8 cellular contexts compared by ENCODE assay signal in the genomic region with DNA sequence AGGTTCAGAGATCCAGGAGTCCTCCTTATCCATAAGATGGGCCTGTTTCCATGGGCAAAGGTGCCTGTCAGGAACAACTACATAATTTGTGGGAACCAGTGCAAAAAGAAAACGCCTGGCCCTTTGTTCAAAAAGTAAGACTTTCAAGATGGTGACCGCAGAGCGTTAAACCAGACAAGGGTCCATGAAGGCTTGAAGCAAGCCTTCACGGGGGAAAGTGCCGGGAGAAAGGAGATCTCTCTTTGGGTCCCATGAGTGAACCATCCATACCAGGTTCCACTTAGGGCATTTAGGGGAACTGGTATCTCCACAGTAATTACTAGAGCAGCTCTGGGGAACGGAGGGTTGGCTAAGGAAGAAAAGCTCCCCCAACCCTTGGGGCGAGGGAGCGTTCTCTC. TPM values are rescaled to one million over a fixed set of nuclear protein-coding genes. Genes with fewer than 3 reads are reported as not detected.
DNase-seq lines count a peak whose midpoint lies in the region; ATAC-seq and TF ChIP-seq lines count a peak whose summit lies in the region.

No MANE protein-coding gene starts in this region.

- H3K4me1 ChIP-seq in heart left ventricle (peaks cover 0 to 73% (median 29%) of the 10 kb centered on the region in 12 donors), body of pancreas (peaks cover 63% of the 10 kb centered on the region), mucosa of rectum (ENCODE audit: control insufficient read depth in 2 of 2, insufficient read depth in 2 of 2, low read length in 2 of 2) (peaks cover 8 to 13% of the 10 kb centered on the region in 2 donors), upper lobe of right lung (peaks cover 57% of the 10 kb centered on the region)

- H3K9ac ChIP-seq in mucosa of rectum (ENCODE audit: low read depth in 1 of 2, low read length in 2 of 2): no peak overlapping the region

- peak in 1 of 5 donors; percentile 6 for DNase-seq in heart left ventricle
- no peak for DNase-seq in cardiac septum (ENCODE audit: low spot score)
- DNase-seq in body of pancreas: no peak
- peak; percentile 21 for DNase-seq in upper lobe of right lung
- no peak for DNase-seq in left lobe of liver (ENCODE audit: low spot score)
- no peak for DNase-seq in NCI-H774 (lab: John Stamatoyannopoulos, UW)

- WGBS in heart left ventricle, 4 donors: 77 to 85% (median 83%) methylated on average over 8 of the region's 8 CpGs
- WGBS in body of pancreas, 2 donors: 79 to 83% methylated on average over 8 of the region's 8 CpGs

- no peak for ATAC-seq in heart left ventricle
- ATAC-seq in body of pancreas: no peak
- no peak for ATAC-seq in upper lobe of right lung
- no peak for ATAC-seq in activated CD4-positive, CD25-positive, alpha-beta regulatory T cell treated with anti-CD3 and anti-CD28 coated beads, Interleukin-2, amount 50 U/mL, for 24 hours
- ATAC-seq in left lobe of liver: no peak

- peaks cover 0 to 32% (median 0%) of the 10 kb centered on the region in 9 donors for H3K27me3 ChIP-seq in heart left ventricle
- no peaks in the 10 kb centered on the region for H3K27me3 ChIP-seq in body of pancreas
- peaks cover 15 to 20% of the 10 kb centered on the region in 2 donors for H3K27me3 ChIP-seq in mucosa of rectum (ENCODE audit: control insufficient read depth in 2 of 2, insufficient read depth in 2 of 2, low read length in 2 of 2)
- no peaks in the 10 kb centered on the region for H3K27me3 ChIP-seq in upper lobe of right lung

- intact Hi-C loops in heart left ventricle (cut with DNase I): loop anchor here in 2 of 10 donors (5.0 kb wide), 1 partner anchor 36 kb away; no protein-coding TSS in a partner anchor
- intact Hi-C loops in cardiac septum (cut with DNase I): loop anchor here (10.0 kb wide), 1 partner anchor 548 kb away; a partner anchor contains a TSS
- intact Hi-C loops in body of pancreas (cut with DNase I): no loop called here
- intact Hi-C loops in upper lobe of right lung (cut with DNase I): no loop called here

- H3K27ac ChIP-seq in heart left ventricle: no peak overlapping the region
- peak overlapping the region in 3 of 4 donors; percentile 72 to 81 (median 75) for H3K27ac ChIP-seq in body of pancreas
- no peak overlapping the region for H3K27ac ChIP-seq in mucosa of rectum (ENCODE audit: low read depth in 2 of 2, low read length in 2 of 2)
- H3K27ac ChIP-seq in upper lobe of right lung: no peak overlapping the region

- H3K36me3 ChIP-seq in heart left ventricle (no peaks in the 10 kb centered on the region), body of pancreas (replicated peaks in 1 of 2; ENCODE audit: insufficient read depth in 1 of 2, low read depth in 2 of 2) (no peaks in the 10 kb centered on the region), mucosa of rectum (ENCODE audit: control insufficient read depth in 2 of 2, insufficient read depth in 2 of 2, low read length in 2 of 2) (no peaks in the 10 kb centered on the region), upper lobe of right lung (no peaks in the 10 kb centered on the region)

- peak overlapping the region in 8 of 12 donors; percentile 59 to 81 (median 70) for H3K4me3 ChIP-seq in heart left ventricle
- H3K4me3 ChIP-seq in body of pancreas: peak overlapping the region in 1 of 2 donors; percentile 59
- H3K4me3 ChIP-seq in mucosa of rectum (ENCODE audit: low read length in 2 of 2): peak overlapping the region; percentile 66 to 70
- peak overlapping the region; percentile 63 for H3K4me3 ChIP-seq in upper lobe of right lung

- TF ChIP-seq POLR2A in heart left ventricle (IDR thresholded peaks at IDR 0.05) (no peak), body of pancreas (IDR thresholded peaks at IDR 0.05) (no peak)

- TF ChIP-seq CTCF in heart left ventricle (IDR thresholded peaks at IDR 0.05): no peak
- TF ChIP-seq CTCF in body of pancreas (IDR thresholded peaks at IDR 0.05): no peak
- no peak for TF ChIP-seq CTCF in upper lobe of right lung (IDR thresholded peaks at IDR 0.05)

- H3K9me3 ChIP-seq in heart left ventricle: no peaks in the 10 kb centered on the region
- no peaks in the 10 kb centered on the region for H3K9me3 ChIP-seq in body of pancreas
- no peaks in the 10 kb centered on the region for H3K9me3 ChIP-seq in mucosa of rectum (ENCODE audit: control insufficient read depth in 2 of 2, low read length in 2 of 2)
- H3K9me3 ChIP-seq in upper lobe of right lung: no peaks in the 10 kb centered on the region

RNA-seq across cellular contexts. Expression of a gene that starts 0.9 kb away (rescaled TPM):
- 10 to 100 TPM in 2 of 9 donors, 1 to 10 TPM in 7; 3.2 to 27.4 (median 5.8) TPM for total RNA-seq in heart left ventricle
- polyA plus RNA-seq in heart left ventricle: 1 to 10 TPM; 1.3 to 1.8 TPM
- 15.5 TPM for total RNA-seq in cardiac septum
- 10 to 100 TPM; 21.5 to 35.9 TPM for total RNA-seq in body of pancreas
- total RNA-seq in upper lobe of right lung: 37.6 TPM
- 13.1 TPM for total RNA-seq in left lobe of liver

RNA-seq across cellular contexts. Expression of a gene that starts 36.1 kb away (rescaled TPM):
- total RNA-seq in heart left ventricle (10 to 100 TPM in 1 of 9 donors, 1 to 10 TPM in 6, under 1 TPM in 2; 0.62 to 10.8 (median 1.1) TPM), cardiac septum (0.97 TPM), body of pancreas (10 to 100 TPM in 1 of 2 donors, 1 to 10 TPM in 1; 5.4 to 10.2 TPM), upper lobe of right lung (8.5 TPM), left lobe of liver (1.3 TPM)
- polyA plus RNA-seq in heart left ventricle: under 1 TPM; 0.27 to 0.97 TPM

Comparison
In these comparisons a context has a peak if more than half of its experiments do, and no peak if none do; other contexts are left out.
1. H3K27ac ChIP-seq: peak in body of pancreas (3 of 4); none in heart left ventricle (0 of 12), mucosa of rectum (0 of 2) and upper lobe of right lung (single experiment).